Comparison of ENCODE assay signal across 8 cellular contexts in genomic region chr19:12891553-12892021, GRCh38. TPM values are rescaled to one million over a fixed set of nuclear protein-coding genes. Genes with fewer than 3 reads are reported as not detected.
A peak's percentile ranks its signal among the peaks of the same experiment; 100 is the strongest.
DNase-seq lines count a peak whose midpoint lies in the region; ATAC-seq and TF ChIP-seq lines count a peak whose summit lies in the region.

No MANE protein-coding gene starts in this region.

- H3K36me3 Mint-ChIP-seq in activated CD4-positive, alpha-beta memory T cell treated with anti-CD3 and anti-CD28 coated beads for 36 hours: peaks cover 8% of the 10 kb centered on the region
- peaks cover 36% of the 10 kb centered on the region for H3K36me3 Mint-ChIP-seq in stimulated activated effector memory CD8-positive, alpha-beta T cell treated with anti-CD3 and anti-CD28 coated beads, Interleukin-12 subunit alpha, Interleukin-12 subunit beta, amount 100 ng/mL, for 72 hours

- no peaks in the 10 kb centered on the region for H3K9me3 ChIP-seq in iPS DF 6.9 (ENCODE audit: control insufficient read depth, insufficient read depth, low read length)

- intact Hi-C loops in activated CD4-positive, alpha-beta memory T cell treated with anti-CD3 and anti-CD28 coated beads for 36 hours (cut with micrococcal nuclease): loop anchor here (1.0 kb wide), 2 partner anchors 28 to 47 kb away; partner anchors contain the start of genes CALR and SYCE2

- 0 out of 2 replicates have a peak, but pooled peaks cover 3% of the 10 kb centered on the region for H3K4me1 ChIP-seq in iPS DF 6.9 (ENCODE audit: control insufficient read depth, insufficient read depth, low read length)

- no peaks in the 10 kb centered on the region for H3K27me3 ChIP-seq in iPS DF 6.9 (ENCODE audit: control insufficient read depth, insufficient read depth, low read length)

- WGBS in iPS DF 6.9 (ENCODE audit: insufficient coverage, insufficient read length): no CpG with 5 or more reads among the region's 26 CpGs

- no peak overlapping the region for H3K27ac ChIP-seq in iPS DF 6.9 (ENCODE audit: low read length)

- H3K4me3 Mint-ChIP-seq in activated CD4-positive, alpha-beta memory T cell treated with anti-CD3 and anti-CD28 coated beads for 36 hours: peak overlapping the region; percentile 99
- peak overlapping the region; percentile 99 for H3K4me3 Mint-ChIP-seq in stimulated activated effector memory CD8-positive, alpha-beta T cell treated with anti-CD3 and anti-CD28 coated beads, Interleukin-12 subunit alpha, Interleukin-12 subunit beta, amount 100 ng/mL, for 72 hours

- CTCF ChIA-PET in activated CD4-positive, alpha-beta memory T cell treated with anti-CD3 and anti-CD28 coated beads for 36 hours (lab: Charles Lee): interaction anchor here (0.8 to 2.0 kb wide), 8 partner anchors 10 to 134 kb away, joined by 3 to 19 read pairs (median 5); partner anchors contain the start of gene DNASE2

- H3K36me3 ChIP-seq in iPS DF 6.9 (ENCODE audit: control insufficient read depth, insufficient read depth, low read length): peaks cover 15% of the 10 kb centered on the region

- no peak for ATAC-seq in stimulated activated effector memory CD8-positive, alpha-beta T cell treated with anti-CD3 and anti-CD28 coated beads, Interleukin-12 subunit alpha, Interleukin-12 subunit beta, amount 100 ng/mL, for 72 hours
- ATAC-seq in HG03139 (IDR thresholded peaks at IDR 0.05; ENCODE audit: unreplicated experiment) (no peak), GM21528 (IDR thresholded peaks at IDR 0.05; ENCODE audit: low FRiP score, unreplicated experiment) (no peak)

- peaks cover 25% of the 10 kb centered on the region for H3K4me1 Mint-ChIP-seq in activated CD4-positive, alpha-beta memory T cell treated with anti-CD3 and anti-CD28 coated beads for 36 hours (ENCODE audit: low read depth)
- peaks cover 22% of the 10 kb centered on the region for H3K4me1 Mint-ChIP-seq in stimulated activated effector memory CD8-positive, alpha-beta T cell treated with anti-CD3 and anti-CD28 coated beads, Interleukin-12 subunit alpha, Interleukin-12 subunit beta, amount 100 ng/mL, for 72 hours

- H3K27me3 Mint-ChIP-seq in activated CD4-positive, alpha-beta memory T cell treated with anti-CD3 and anti-CD28 coated beads for 36 hours: no peaks in the 10 kb centered on the region

- DNase-seq in HFF-Myc (ENCODE audit: extremely low read depth, low read depth) (no peak), iPS DF 6.9 (ENCODE audit: low read depth, low spot score) (no peak), NCI-H1417 treated with DMSO at 0.1 percent for 48 hours (lab: John Stamatoyannopoulos, UW) (no peak), islet precursor cell (no peak)
- DNase-seq in activated CD4-positive, alpha-beta memory T cell treated with anti-CD3 and anti-CD28 coated beads for 36 hours: no peak
- DNase-seq in stimulated activated effector memory CD8-positive, alpha-beta T cell treated with anti-CD3 and anti-CD28 coated beads, Interleukin-12 subunit alpha, Interleukin-12 subunit beta, amount 100 ng/mL, for 72 hours (ENCODE audit: low spot score in 2 of 2): no peak

- H3K9me3 Mint-ChIP-seq in activated CD4-positive, alpha-beta memory T cell treated with anti-CD3 and anti-CD28 coated beads for 36 hours: no peaks in the 10 kb centered on the region
- no peaks in the 10 kb centered on the region for H3K9me3 Mint-ChIP-seq in stimulated activated effector memory CD8-positive, alpha-beta T cell treated with anti-CD3 and anti-CD28 coated beads, Interleukin-12 subunit alpha, Interleukin-12 subunit beta, amount 100 ng/mL, for 72 hours

- TF ChIP-seq CTCF in HFF-Myc (IDR thresholded peaks at IDR 0.05; ENCODE audit: low read depth, low read length, missing control alignments): no peak

- POLR2A ChIA-PET in activated CD4-positive, alpha-beta memory T cell treated with anti-CD3 and anti-CD28 coated beads for 36 hours (lab: Charles Lee): interaction anchor here (0.6 to 1.1 kb wide), 7 partner anchors 10 to 732 kb away, joined by 3 to 6 read pairs (median 4); partner anchors contain the start of genes CALR, DNASE2 and TRIR

- H3K4me3 ChIP-seq in HFF-Myc (replicated peaks; ENCODE audit: low read depth, low read length): peak overlapping the region; percentile 78
- peak overlapping the region; percentile 84 for H3K4me3 ChIP-seq in iPS DF 6.9 (ENCODE audit: low read length)

- peak overlapping the region; percentile 81 for H3K27ac Mint-ChIP-seq in activated CD4-positive, alpha-beta memory T cell treated with anti-CD3 and anti-CD28 coated beads for 36 hours
- peak overlapping the region; percentile 95 for H3K27ac Mint-ChIP-seq in stimulated activated effector memory CD8-positive, alpha-beta T cell treated with anti-CD3 and anti-CD28 coated beads, Interleukin-12 subunit alpha, Interleukin-12 subunit beta, amount 100 ng/mL, for 72 hours

RNA-seq across cellular contexts. Expression of gene GCDH, which starts 0.6 kb away (rescaled TPM):
- total RNA-seq in activated CD4-positive, alpha-beta memory T cell treated with anti-CD3 and anti-CD28 coated beads for 36 hours: 10 to 100 TPM; 33.6 to 34.4 TPM

RNA-seq across cellular contexts. Expression of gene KLF1, which starts 4.6 kb away (rescaled TPM):
- under 1 TPM; 0.12 to 0.19 TPM for total RNA-seq in activated CD4-positive, alpha-beta memory T cell treated with anti-CD3 and anti-CD28 coated beads for 36 hours

RNA-seq across cellular contexts. Expression of gene DNASE2, which starts 10.3 kb away (rescaled TPM):
- total RNA-seq in activated CD4-positive, alpha-beta memory T cell treated with anti-CD3 and anti-CD28 coated beads for 36 hours: 10 to 100 TPM; 27.0 to 27.5 TPM

RNA-seq across cellular contexts. Expression of gene SYCE2, which starts 27.5 kb away (rescaled TPM):
- total RNA-seq in activated CD4-positive, alpha-beta memory T cell treated with anti-CD3 and anti-CD28 coated beads for 36 hours: 1 to 10 TPM; 3.0 to 4.2 TPM

RNA-seq across cellular contexts. Expression of gene FARSA, which starts 41.9 kb away (rescaled TPM):
- 100 to 1,000 TPM; 109 to 110 TPM for total RNA-seq in activated CD4-positive, alpha-beta memory T cell treated with anti-CD3 and anti-CD28 coated beads for 36 hours
